Comparison of ENCODE assay signal across 10 cellular contexts in the genomic region with DNA sequence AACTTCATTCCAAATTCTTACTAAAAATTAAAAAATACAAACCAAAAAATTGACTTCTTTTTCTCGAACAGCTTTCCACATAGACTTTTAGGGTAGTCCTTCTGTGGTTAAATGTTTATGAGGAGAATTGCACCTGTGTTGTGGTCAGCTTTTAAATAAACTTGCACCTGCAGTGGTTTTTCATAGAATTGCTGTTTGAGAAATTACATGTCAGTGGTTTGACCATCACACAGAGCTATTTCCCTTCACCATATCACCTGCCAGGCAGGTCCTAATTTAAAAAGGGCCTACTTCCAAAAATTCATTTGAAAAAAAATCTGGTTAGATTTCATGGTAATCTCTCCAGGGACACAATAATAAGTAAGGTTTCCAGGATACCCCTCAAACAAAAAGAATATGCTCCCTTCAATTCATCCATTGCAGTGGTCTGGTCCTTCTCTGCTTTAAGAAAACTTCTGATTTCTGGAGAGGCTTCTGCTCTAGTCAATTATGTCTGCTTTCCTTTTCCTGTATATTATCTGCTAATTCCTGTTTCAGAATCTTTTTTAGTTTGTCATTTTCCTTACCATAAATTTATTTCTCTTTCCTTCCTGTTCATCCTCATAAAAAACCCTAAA. TPM values are rescaled to one million over a fixed set of nuclear protein-coding genes. Genes with fewer than 3 reads are reported as not detected.
DNase-seq lines count a peak whose midpoint lies in the region; ATAC-seq and TF ChIP-seq lines count a peak whose summit lies in the region.
"Had no signal": no experiment of that assay in that cellular context is flagged by ENCODE, and none has a peak within 500 bp of the region (broad histone marks: within the 10 kb centered on the region; RNA-seq: fewer than 3 reads in every experiment).

No MANE protein-coding gene starts in this region.

- H3K4me3 ChIP-seq in PC-9: no peak overlapping the region
- H3K4me3 ChIP-seq: prostate gland, SJCRH30 had no signal

- no peak overlapping the region for H3K4me2 ChIP-seq in PC-9

- intact Hi-C loops in PC-9 (cut with micrococcal nuclease; ENCODE audit: unreplicated experiment): no loop called here

- no peaks in the 10 kb centered on the region for H4K20me1 ChIP-seq in PC-9 (ENCODE audit: insufficient read depth)

- peak; percentile 72 for ATAC-seq in GM18861 (IDR thresholded peaks at IDR 0.05; ENCODE audit: unreplicated experiment)
- ATAC-seq in GM21526 (IDR thresholded peaks at IDR 0.05; ENCODE audit: low FRiP score, unreplicated experiment): peak; percentile 84
- peak; percentile 71 for ATAC-seq in HG03196 (IDR thresholded peaks at IDR 0.05; ENCODE audit: unreplicated experiment)

- no peaks in the 10 kb centered on the region for H3F3A ChIP-seq in PC-9 (ENCODE audit: insufficient read depth, low read depth)

- H3K9me2 ChIP-seq in PC-9 (ENCODE audit: insufficient read depth): no peaks in the 10 kb centered on the region

- no peaks in the 10 kb centered on the region for H3K9me3 ChIP-seq in PC-9 (ENCODE audit: insufficient read depth, low read depth)
- H3K9me3 ChIP-seq: prostate gland, SJCRH30 had no signal

- no peak overlapping the region for H3K27ac ChIP-seq in PC-9
- H3K27ac ChIP-seq: prostate gland, SJCRH30 had no signal

- no peak overlapping the region for H2AFZ ChIP-seq in PC-9

- no peaks in the 10 kb centered on the region for H3K4me1 ChIP-seq in PC-9 (replicated peaks; ENCODE audit: insufficient read depth)
- H3K4me1 ChIP-seq: prostate gland, SJCRH30 had no signal

- H3K27me3 ChIP-seq in PC-9 (ENCODE audit: insufficient read depth, low read depth): no peaks in the 10 kb centered on the region

- H3K79me2 ChIP-seq in PC-9 (ENCODE audit: low read depth): no peaks in the 10 kb centered on the region

- POLR2A ChIA-PET in PC-9 (lab: Charles Lee; ENCODE audit: unreplicated experiment): no interaction called here

- BruUV-seq in PC-9 (replicated peaks; lab: Mats Ljungman, UMichigan): no TSS peak

- CTCF ChIA-PET in PC-9 (lab: Charles Lee): no interaction called here

- H3K36me3 ChIP-seq in PC-9 (ENCODE audit: low read depth): no peaks in the 10 kb centered on the region
- H3K36me3 ChIP-seq: prostate gland, SJCRH30 had no signal

- DNase-seq in germinal center (ENCODE audit: low spot score) (peak; percentile 38), PC-9 (no peak), GOT3 (lab: John Stamatoyannopoulos, UW) (no peak)
- no peak for DNase-seq in NK-92 treated with Interleukin-12 subunit alpha and Interleukin-12 subunit beta, amount 100 ng/mL, for 24 hours (lab: John Stamatoyannopoulos, UW)
- DNase-seq: effector CD4-positive, alpha-beta T cell; SJCRH30 had no signal

- no peak for TF ChIP-seq CTCF in PC-9 (conservative IDR thresholded peaks at IDR 0.05)

RNA-seq across cellular contexts. Expression of a gene that starts 9.8 kb away (rescaled TPM):
- total RNA-seq in PC-9 (2021): 15.1 and 16.4 TPM in 2 replicates

RNA-seq across cellular contexts. Expression of a gene that starts 12.2 kb away (rescaled TPM):
- not detected in 2 replicates for total RNA-seq in PC-9 (2021)
- total RNA-seq: SJCRH30 had no signal

RNA-seq across cellular contexts. Expression of a gene that starts 43.3 kb away (rescaled TPM):
- total RNA-seq in PC-9 (2021): 22.8 and 23.6 TPM in 2 replicates

RNA-seq across cellular contexts. Expression of a gene that starts 49.9 kb away (rescaled TPM):
- not detected in 2 replicates for total RNA-seq in PC-9 (2021)
- total RNA-seq: SJCRH30 had no signal
